In the genomic region with DNA sequence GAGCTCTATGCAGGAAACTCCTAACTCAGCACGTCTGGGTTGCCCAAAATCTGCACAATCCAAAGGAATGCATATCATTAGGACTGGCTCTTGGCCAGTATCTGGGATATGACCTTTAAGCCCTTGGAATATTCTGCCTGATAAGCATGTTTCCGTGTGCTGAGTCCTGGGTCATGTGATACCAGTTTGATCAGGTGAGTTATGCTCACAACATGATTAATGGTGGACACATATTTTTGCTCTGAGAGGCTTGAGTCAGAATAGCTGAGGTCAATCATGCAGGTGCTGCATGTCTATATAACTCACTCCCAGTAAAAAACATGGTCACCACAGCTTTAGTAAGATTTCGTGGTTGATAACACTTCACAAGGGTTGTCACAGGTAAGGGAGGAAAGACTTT, we compare ENCODE assay signal across 31 cellular contexts.
"Had no signal": no experiment of that assay in that cellular context is flagged by ENCODE, and none has a peak within 500 bp of the region (broad histone marks: within the 10 kb centered on the region; RNA-seq: fewer than 3 reads in every experiment).

No MANE protein-coding gene starts in this region.

- H3K27ac ChIP-seq: adrenal gland, esophagus squamous epithelium, parathyroid adenoma, psoas muscle, testis, transverse colon, uterus, VCaP had no signal

- H3K9me3 Mint-ChIP-seq: activated naive CD4-positive, alpha-beta T cell treated with anti-CD3 and anti-CD28 coated beads for 36 hours; activated naive CD8-positive, alpha-beta T cell treated with anti-CD3 and anti-CD28 coated beads for 36 hours; brain; neural crest cell; T-helper 1 cell treated with Interleukin-12 subunit alpha and Interleukin-12 subunit beta and Interleukin-4 antibody, amounts not matched to agents 30 μg/mL and 1 μg/mL, for 36 hours had no signal

- H3K4me3 ChIP-seq: adrenal gland, esophagus squamous epithelium, psoas muscle, testis, transverse colon, uterus had no signal

- H3K4me1 Mint-ChIP-seq: activated naive CD8-positive, alpha-beta T cell treated with anti-CD3 and anti-CD28 coated beads for 36 hours; naive thymus-derived CD8-positive, alpha-beta T cell had no signal

- H3K4me1 ChIP-seq: adrenal gland, esophagus squamous epithelium, parathyroid adenoma, psoas muscle, testis, transverse colon, uterus had no signal

- H3K36me3 Mint-ChIP-seq: activated naive CD8-positive, alpha-beta T cell treated with anti-CD3 and anti-CD28 coated beads for 36 hours; brain; naive thymus-derived CD8-positive, alpha-beta T cell had no signal

- DNase-seq: activated CD4-positive, alpha-beta T cell treated with anti-CD3 and anti-CD28 coated beads for 4 hours; activated CD4-positive, alpha-beta T cell treated with anti-CD3 and anti-CD28 coated beads, Interleukin-2, amount 50 U/mL, for 4 hours; activated effector memory CD4-positive, alpha-beta T cell treated with anti-CD3 and anti-CD28 coated beads, Interleukin-2, amount 50 U/mL, for 16 hours; activated naive CD4-positive, alpha-beta T cell treated with anti-CD3 and anti-CD28 coated beads for 36 hours; activated naive CD8-positive, alpha-beta T cell treated with anti-CD3 and anti-CD28 coated beads for 36 hours; adrenal gland; aorta; cortex of kidney; esophagus squamous epithelium; left cardiac atrium; left ventricle myocardium superior; midbrain; naive thymus-derived CD8-positive, alpha-beta T cell; occipital lobe; psoas muscle; right cardiac atrium; stimulated activated CD4-positive, alpha-beta T cell treated with anti-CD3 and anti-CD28 coated beads, Interleukin-2, amount 100 ng/mL, for 48 hours; stimulated activated naive CD8-positive, alpha-beta T cell treated with anti-CD3 and anti-CD28 coated beads, Interleukin-15, Interleukin-2, amounts not matched to agents 100 U/mL and 50 U/mL, for 24 hours; T-helper 9 cell; testis; transverse colon; uterus had no signal

- H3K27me3 ChIP-seq: adrenal gland, esophagus squamous epithelium, testis, transverse colon, uterus had no signal

- H3K36me3 ChIP-seq: adrenal gland, esophagus squamous epithelium, transverse colon, uterus had no signal

- H3K27ac Mint-ChIP-seq: activated naive CD4-positive, alpha-beta T cell treated with anti-CD3 and anti-CD28 coated beads for 36 hours; activated naive CD8-positive, alpha-beta T cell treated with anti-CD3 and anti-CD28 coated beads for 36 hours; brain; naive thymus-derived CD8-positive, alpha-beta T cell; T-helper 1 cell treated with Interleukin-12 subunit alpha and Interleukin-12 subunit beta and Interleukin-4 antibody, amounts not matched to agents 30 μg/mL and 1 μg/mL, for 36 hours had no signal

- H3K27me3 Mint-ChIP-seq: activated naive CD8-positive, alpha-beta T cell treated with anti-CD3 and anti-CD28 coated beads for 36 hours had no signal

- H3K9me3 ChIP-seq: adrenal gland, esophagus squamous epithelium, psoas muscle, testis, transverse colon, uterus had no signal

- H3K4me3 Mint-ChIP-seq: activated naive CD4-positive, alpha-beta T cell treated with anti-CD3 and anti-CD28 coated beads for 36 hours; activated naive CD8-positive, alpha-beta T cell treated with anti-CD3 and anti-CD28 coated beads for 36 hours; brain; naive thymus-derived CD8-positive, alpha-beta T cell; neural crest cell; T-helper 1 cell treated with Interleukin-12 subunit alpha and Interleukin-12 subunit beta and Interleukin-4 antibody, amounts not matched to agents 30 μg/mL and 1 μg/mL, for 36 hours had no signal

- FAIRE-seq: endothelial cell of umbilical vein, frontal cortex, islet of Langerhans, TTC549 had no signal
